In the genomic region with DNA sequence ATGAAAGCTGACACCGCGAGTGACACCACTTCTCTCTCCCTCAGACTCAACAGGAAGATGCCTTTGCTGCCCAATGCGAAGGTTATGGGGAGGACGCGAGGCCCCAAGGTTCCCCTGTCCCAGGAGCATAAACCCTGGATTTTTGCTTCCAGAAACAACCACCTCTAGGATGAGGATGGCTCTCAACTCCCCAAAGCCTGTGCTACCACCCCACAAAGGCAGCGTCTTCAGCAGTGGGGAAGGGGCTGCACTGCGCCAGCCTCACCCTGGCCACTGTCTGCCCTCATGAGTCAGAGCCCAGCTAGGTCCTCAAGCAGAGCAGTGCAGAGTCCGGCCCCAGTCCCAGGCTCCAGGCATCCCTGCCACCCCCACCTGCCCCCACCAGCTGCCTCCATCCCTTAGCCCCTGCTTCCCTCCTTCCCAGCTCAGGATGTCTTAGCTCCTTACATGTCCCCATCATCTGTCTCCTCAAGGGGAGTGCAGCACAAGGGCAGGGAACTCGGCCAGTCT, we compare ENCODE assay signal across 37 cellular contexts. TPM values are rescaled to one million over a fixed set of nuclear protein-coding genes. Genes with fewer than 3 reads are reported as not detected.
"Had no signal": no experiment of that assay in that cellular context is flagged by ENCODE, and none has a peak within 500 bp of the region (broad histone marks: within the 10 kb centered on the region; RNA-seq: fewer than 3 reads in every experiment).

No MANE protein-coding gene starts in this region.

- H3K4me1 Mint-ChIP-seq: activated CD4-positive, alpha-beta T cell treated with anti-CD3 and anti-CD28 coated beads for 36 hours; activated CD8-positive, alpha-beta memory T cell treated with anti-CD3 and anti-CD28 coated beads, Interleukin-2, amount 10 ng/mL, durations not matched to agents 7 days and 5 days; activated naive CD4-positive, alpha-beta T cell treated with anti-CD3 and anti-CD28 coated beads, Interleukin-2, amount 50 U/mL, for 24 hours; activated naive CD8-positive, alpha-beta T cell treated with anti-CD3 and anti-CD28 coated beads for 36 hours; activated naive CD8-positive, alpha-beta T cell treated with anti-CD3 and anti-CD28 coated beads, Interleukin-2, amount 50 U/mL, for 24 hours; brain; central memory CD8-positive, alpha-beta T cell; endodermal cell had no signal

- H3K4me3 Mint-ChIP-seq: activated CD4-positive, alpha-beta memory T cell treated with anti-CD3 and anti-CD28 coated beads for 36 hours; activated CD4-positive, alpha-beta T cell treated with anti-CD3 and anti-CD28 coated beads for 36 hours; activated CD4-positive, alpha-beta T cell treated with anti-CD3 and anti-CD28 coated beads, Interleukin-2, amount 10 ng/mL, durations not matched to agents 24 days and 14 days; activated CD8-positive, alpha-beta memory T cell treated with anti-CD3 and anti-CD28 coated beads, Interleukin-2, amount 10 ng/mL, durations not matched to agents 7 days and 5 days; activated CD8-positive, alpha-beta T cell treated with anti-CD3 and anti-CD28 coated beads, Interleukin-2, amount 10 ng/mL, durations not matched to agents 7 days and 5 days; activated naive CD4-positive, alpha-beta T cell treated with anti-CD3 and anti-CD28 coated beads for 36 hours; activated naive CD4-positive, alpha-beta T cell treated with anti-CD3 and anti-CD28 coated beads, Interleukin-2, amount 50 U/mL, for 24 hours; activated naive CD8-positive, alpha-beta T cell treated with anti-CD3 and anti-CD28 coated beads for 36 hours; activated naive CD8-positive, alpha-beta T cell treated with anti-CD3 and anti-CD28 coated beads, Interleukin-2, amount 50 U/mL, for 24 hours; activated T-helper 1 cell treated with anti-CD3 and anti-CD28 coated beads, Interleukin-12 subunit alpha, Interleukin-12 subunit beta, Interleukin-2, Interleukin-4 antibody, amounts not matched to agents 30 ng/mL and 10 ng/mL and 1 ng/mL, durations not matched to agents 14 hours and 24 hours and 36 hours; brain; central memory CD8-positive, alpha-beta T cell; dendritic cell treated with granulocyte-macrophage colony-stimulating factor and Interleukin-4, amounts not matched to agents 40 ng/mL and 50 ng/mL, for 4 days; endodermal cell had no signal

- H3K9me3 Mint-ChIP-seq: activated CD4-positive, alpha-beta memory T cell treated with anti-CD3 and anti-CD28 coated beads for 36 hours; activated CD4-positive, alpha-beta T cell treated with anti-CD3 and anti-CD28 coated beads, Interleukin-2, amount 10 ng/mL, durations not matched to agents 24 days and 14 days; activated naive CD4-positive, alpha-beta T cell treated with anti-CD3 and anti-CD28 coated beads for 36 hours; activated naive CD4-positive, alpha-beta T cell treated with anti-CD3 and anti-CD28 coated beads, Interleukin-2, amount 50 U/mL, for 24 hours; activated naive CD8-positive, alpha-beta T cell treated with anti-CD3 and anti-CD28 coated beads for 36 hours; activated naive CD8-positive, alpha-beta T cell treated with anti-CD3 and anti-CD28 coated beads, Interleukin-2, amount 50 U/mL, for 24 hours; activated T-helper 1 cell treated with anti-CD3 and anti-CD28 coated beads, Interleukin-12 subunit alpha, Interleukin-12 subunit beta, Interleukin-2, Interleukin-4 antibody, amounts not matched to agents 30 ng/mL and 10 ng/mL and 1 ng/mL, durations not matched to agents 14 hours and 24 hours and 36 hours; activated T-helper 2 cell treated with anti-CD3 and anti-CD28 coated beads, Interferon-gamma antibody, Interleukin-2, Interleukin-4, amounts not matched to agents 10 μg/mL and 5 μg/mL and 100 μg/mL, durations not matched to agents 14 hours and 24 hours and 36 hours; central memory CD8-positive, alpha-beta T cell; dendritic cell treated with granulocyte-macrophage colony-stimulating factor and Interleukin-4, amounts not matched to agents 40 ng/mL and 50 ng/mL, for 4 days; endodermal cell had no signal

- H3K27me3 ChIP-seq: adrenal gland, ascending aorta, dorsolateral prefrontal cortex, esophagus muscularis mucosa, foreskin keratinocyte, gastroesophageal sphincter had no signal

- H3K27ac ChIP-seq: adrenal gland, ascending aorta, coronary artery, dorsolateral prefrontal cortex, esophagus muscularis mucosa, foreskin keratinocyte, gastroesophageal sphincter had no signal

- H3K4me1 ChIP-seq: adrenal gland, ascending aorta, foreskin keratinocyte had no signal

- H3K36me3 ChIP-seq: adrenal gland, ascending aorta, esophagus muscularis mucosa, gastroesophageal sphincter had no signal

- H3K27me3 Mint-ChIP-seq: activated CD4-positive, alpha-beta memory T cell treated with anti-CD3 and anti-CD28 coated beads for 36 hours; activated CD4-positive, alpha-beta T cell treated with anti-CD3 and anti-CD28 coated beads for 36 hours; activated naive CD4-positive, alpha-beta T cell treated with anti-CD3 and anti-CD28 coated beads, Interleukin-2, amount 50 U/mL, for 24 hours; activated naive CD8-positive, alpha-beta T cell treated with anti-CD3 and anti-CD28 coated beads for 36 hours had no signal

- H3K4me3 ChIP-seq: adrenal gland, ascending aorta, coronary artery, dorsolateral prefrontal cortex, esophagus muscularis mucosa, gastroesophageal sphincter had no signal

- H3K9me3 ChIP-seq: adrenal gland, ascending aorta, esophagus muscularis mucosa, gastroesophageal sphincter had no signal

- DNase-seq: activated CD4-positive, alpha-beta memory T cell treated with anti-CD3 and anti-CD28 coated beads for 36 hours; activated CD4-positive, alpha-beta T cell treated with anti-CD3 and anti-CD28 coated beads for 36 hours; activated CD4-positive, alpha-beta T cell treated with anti-CD3 and anti-CD28 coated beads, Interleukin-2, amount 10 ng/mL, durations not matched to agents 24 days and 14 days; activated CD4-positive, CD25-positive, alpha-beta regulatory T cell; activated CD4-positive, CD25-positive, alpha-beta regulatory T cell treated with anti-CD3 and anti-CD28 coated beads, Interleukin-2, amount 50 U/mL, for 72 hours; activated CD8-positive, alpha-beta memory T cell treated with anti-CD3 and anti-CD28 coated beads, Interleukin-2, amount 10 ng/mL, durations not matched to agents 7 days and 5 days; activated CD8-positive, alpha-beta memory T cell treated with anti-CD3 and anti-CD28 coated beads, Interleukin-2, amount 50 U/mL, for 4 hours; activated CD8-positive, alpha-beta T cell treated with anti-CD3 and anti-CD28 coated beads, Interleukin-2, amount 10 ng/mL, durations not matched to agents 7 days and 5 days; activated effector memory CD4-positive, alpha-beta T cell treated with anti-CD3 and anti-CD28 coated beads, Interleukin-2, amount 50 U/mL, for 16 hours; activated naive CD4-positive, alpha-beta T cell treated with anti-CD3 and anti-CD28 coated beads for 36 hours; activated naive CD8-positive, alpha-beta T cell treated with anti-CD3 and anti-CD28 coated beads for 36 hours; activated naive CD8-positive, alpha-beta T cell treated with anti-CD3 and anti-CD28 coated beads, Interleukin-2, amount 50 U/mL, for 24 hours; activated T-cell treated with anti-CD3 and anti-CD28 coated beads, Interleukin-2, amount 50 U/mL, for 1 hour; activated T-cell treated with anti-CD3 and anti-CD28 coated beads, Interleukin-2, amount 50 U/mL, for 48 hours; effector memory CD4-positive, alpha-beta T cell; endodermal cell; foreskin keratinocyte; T-helper 1 cell; T-helper 2 cell had no signal

- H3K27ac Mint-ChIP-seq: activated CD4-positive, alpha-beta memory T cell treated with anti-CD3 and anti-CD28 coated beads for 36 hours; activated CD4-positive, alpha-beta T cell treated with anti-CD3 and anti-CD28 coated beads for 36 hours; activated CD4-positive, alpha-beta T cell treated with anti-CD3 and anti-CD28 coated beads, Interleukin-2, amount 10 ng/mL, durations not matched to agents 24 days and 14 days; activated CD8-positive, alpha-beta memory T cell treated with anti-CD3 and anti-CD28 coated beads, Interleukin-2, amount 10 ng/mL, durations not matched to agents 7 days and 5 days; activated CD8-positive, alpha-beta T cell treated with anti-CD3 and anti-CD28 coated beads, Interleukin-2, amount 10 ng/mL, durations not matched to agents 7 days and 5 days; activated naive CD4-positive, alpha-beta T cell treated with anti-CD3 and anti-CD28 coated beads for 36 hours; activated naive CD4-positive, alpha-beta T cell treated with anti-CD3 and anti-CD28 coated beads, Interleukin-2, amount 50 U/mL, for 24 hours; activated naive CD8-positive, alpha-beta T cell treated with anti-CD3 and anti-CD28 coated beads for 36 hours; activated naive CD8-positive, alpha-beta T cell treated with anti-CD3 and anti-CD28 coated beads, Interleukin-2, amount 50 U/mL, for 24 hours; activated T-helper 1 cell treated with anti-CD3 and anti-CD28 coated beads, Interleukin-12 subunit alpha, Interleukin-12 subunit beta, Interleukin-2, Interleukin-4 antibody, amounts not matched to agents 30 ng/mL and 10 ng/mL and 1 ng/mL, durations not matched to agents 14 hours and 24 hours and 36 hours; activated T-helper 2 cell treated with anti-CD3 and anti-CD28 coated beads, Interferon-gamma antibody, Interleukin-2, Interleukin-4, amounts not matched to agents 10 μg/mL and 5 μg/mL and 100 μg/mL, durations not matched to agents 14 hours and 24 hours and 36 hours; brain; dendritic cell treated with granulocyte-macrophage colony-stimulating factor and Interleukin-4, amounts not matched to agents 40 ng/mL and 50 ng/mL, for 4 days; endodermal cell had no signal

- ATAC-seq: activated CD4-positive, alpha-beta T cell treated with anti-CD3 and anti-CD28 coated beads for 36 hours; activated CD8-positive, alpha-beta memory T cell treated with anti-CD3 and anti-CD28 coated beads, Interleukin-2, amount 10 ng/mL, durations not matched to agents 7 days and 5 days; activated CD8-positive, alpha-beta T cell treated with anti-CD3 and anti-CD28 coated beads, Interleukin-2, amount 10 ng/mL, durations not matched to agents 7 days and 5 days; activated naive CD8-positive, alpha-beta T cell treated with anti-CD3 and anti-CD28 coated beads, Interleukin-2, amount 50 U/mL, for 24 hours; foreskin keratinocyte; gastroesophageal sphincter had no signal

- H3K36me3 Mint-ChIP-seq: activated CD4-positive, alpha-beta memory T cell treated with anti-CD3 and anti-CD28 coated beads for 36 hours; activated CD8-positive, alpha-beta memory T cell treated with anti-CD3 and anti-CD28 coated beads, Interleukin-2, amount 10 ng/mL, durations not matched to agents 7 days and 5 days; activated naive CD4-positive, alpha-beta T cell treated with anti-CD3 and anti-CD28 coated beads, Interleukin-2, amount 50 U/mL, for 24 hours; activated naive CD8-positive, alpha-beta T cell treated with anti-CD3 and anti-CD28 coated beads for 36 hours; brain had no signal

RNA-seq across cellular contexts. Expression of a gene that starts 6.9 kb away (rescaled TPM):
- total RNA-seq: activated CD4-positive, alpha-beta memory T cell treated with anti-CD3 and anti-CD28 coated beads for 36 hours; activated CD4-positive, alpha-beta T cell treated with anti-CD3 and anti-CD28 coated beads for 36 hours; activated CD4-positive, alpha-beta T cell treated with anti-CD3 and anti-CD28 coated beads, Interleukin-2, amount 10 ng/mL, durations not matched to agents 24 days and 14 days; activated CD8-positive, alpha-beta memory T cell treated with anti-CD3 and anti-CD28 coated beads for 36 hours; activated CD8-positive, alpha-beta memory T cell treated with anti-CD3 and anti-CD28 coated beads, Interleukin-2, amount 10 ng/mL, durations not matched to agents 7 days and 5 days; activated CD8-positive, alpha-beta T cell treated with anti-CD3 and anti-CD28 coated beads, Interleukin-2, amount 10 ng/mL, durations not matched to agents 7 days and 5 days; activated naive CD4-positive, alpha-beta T cell treated with anti-CD3 and anti-CD28 coated beads for 36 hours; activated naive CD8-positive, alpha-beta T cell treated with anti-CD3 and anti-CD28 coated beads for 36 hours; activated T-helper 1 cell treated with anti-CD3 and anti-CD28 coated beads, Interleukin-12 subunit alpha, Interleukin-12 subunit beta, Interleukin-2, Interleukin-4 antibody, amounts not matched to agents 30 ng/mL and 10 ng/mL and 1 ng/mL, durations not matched to agents 14 hours and 24 hours and 36 hours; activated T-helper 2 cell treated with anti-CD3 and anti-CD28 coated beads, Interferon-gamma antibody, Interleukin-2, Interleukin-4, amounts not matched to agents 10 μg/mL and 5 μg/mL and 100 μg/mL, durations not matched to agents 14 hours and 24 hours and 36 hours; adrenal gland; ascending aorta; bronchial epithelial cell; cardiac septum; epithelial cell of proximal tubule; esophagus muscularis mucosa; foreskin keratinocyte; gastroesophageal sphincter; glomerular endothelial cell had no signal
- polyA plus RNA-seq: adrenal gland, foreskin keratinocyte had no signal

RNA-seq across cellular contexts. Expression of a gene that starts 20.7 kb away (rescaled TPM):
- total RNA-seq: activated CD4-positive, alpha-beta memory T cell treated with anti-CD3 and anti-CD28 coated beads for 36 hours; activated CD4-positive, alpha-beta T cell treated with anti-CD3 and anti-CD28 coated beads for 36 hours; activated CD4-positive, alpha-beta T cell treated with anti-CD3 and anti-CD28 coated beads, Interleukin-2, amount 10 ng/mL, durations not matched to agents 24 days and 14 days; activated CD8-positive, alpha-beta memory T cell treated with anti-CD3 and anti-CD28 coated beads for 36 hours; activated CD8-positive, alpha-beta memory T cell treated with anti-CD3 and anti-CD28 coated beads, Interleukin-2, amount 10 ng/mL, durations not matched to agents 7 days and 5 days; activated CD8-positive, alpha-beta T cell treated with anti-CD3 and anti-CD28 coated beads, Interleukin-2, amount 10 ng/mL, durations not matched to agents 7 days and 5 days; activated naive CD4-positive, alpha-beta T cell treated with anti-CD3 and anti-CD28 coated beads for 36 hours; activated naive CD8-positive, alpha-beta T cell treated with anti-CD3 and anti-CD28 coated beads for 36 hours; activated T-helper 1 cell treated with anti-CD3 and anti-CD28 coated beads, Interleukin-12 subunit alpha, Interleukin-12 subunit beta, Interleukin-2, Interleukin-4 antibody, amounts not matched to agents 30 ng/mL and 10 ng/mL and 1 ng/mL, durations not matched to agents 14 hours and 24 hours and 36 hours; activated T-helper 2 cell treated with anti-CD3 and anti-CD28 coated beads, Interferon-gamma antibody, Interleukin-2, Interleukin-4, amounts not matched to agents 10 μg/mL and 5 μg/mL and 100 μg/mL, durations not matched to agents 14 hours and 24 hours and 36 hours; bronchial epithelial cell; epithelial cell of proximal tubule; foreskin keratinocyte; glomerular endothelial cell had no signal
- polyA plus RNA-seq: foreskin keratinocyte had no signal

RNA-seq across cellular contexts. Expression of a gene that starts 24.7 kb away (rescaled TPM):
- total RNA-seq: activated CD4-positive, alpha-beta memory T cell treated with anti-CD3 and anti-CD28 coated beads for 36 hours; activated CD4-positive, alpha-beta T cell treated with anti-CD3 and anti-CD28 coated beads for 36 hours; activated CD4-positive, alpha-beta T cell treated with anti-CD3 and anti-CD28 coated beads, Interleukin-2, amount 10 ng/mL, durations not matched to agents 24 days and 14 days; activated CD8-positive, alpha-beta memory T cell treated with anti-CD3 and anti-CD28 coated beads for 36 hours; activated CD8-positive, alpha-beta memory T cell treated with anti-CD3 and anti-CD28 coated beads, Interleukin-2, amount 10 ng/mL, durations not matched to agents 7 days and 5 days; activated CD8-positive, alpha-beta T cell treated with anti-CD3 and anti-CD28 coated beads, Interleukin-2, amount 10 ng/mL, durations not matched to agents 7 days and 5 days; activated naive CD4-positive, alpha-beta T cell treated with anti-CD3 and anti-CD28 coated beads for 36 hours; activated naive CD8-positive, alpha-beta T cell treated with anti-CD3 and anti-CD28 coated beads for 36 hours; activated T-helper 1 cell treated with anti-CD3 and anti-CD28 coated beads, Interleukin-12 subunit alpha, Interleukin-12 subunit beta, Interleukin-2, Interleukin-4 antibody, amounts not matched to agents 30 ng/mL and 10 ng/mL and 1 ng/mL, durations not matched to agents 14 hours and 24 hours and 36 hours; activated T-helper 2 cell treated with anti-CD3 and anti-CD28 coated beads, Interferon-gamma antibody, Interleukin-2, Interleukin-4, amounts not matched to agents 10 μg/mL and 5 μg/mL and 100 μg/mL, durations not matched to agents 14 hours and 24 hours and 36 hours; ascending aorta; bronchial epithelial cell; cerebellum; epithelial cell of proximal tubule; foreskin keratinocyte; glomerular endothelial cell had no signal
- polyA plus RNA-seq: foreskin keratinocyte had no signal

RNA-seq across cellular contexts. Expression of a gene that starts 46.5 kb away (rescaled TPM):
- total RNA-seq: activated CD4-positive, alpha-beta memory T cell treated with anti-CD3 and anti-CD28 coated beads for 36 hours; activated CD4-positive, alpha-beta T cell treated with anti-CD3 and anti-CD28 coated beads for 36 hours; activated CD4-positive, alpha-beta T cell treated with anti-CD3 and anti-CD28 coated beads, Interleukin-2, amount 10 ng/mL, durations not matched to agents 24 days and 14 days; activated CD8-positive, alpha-beta memory T cell treated with anti-CD3 and anti-CD28 coated beads for 36 hours; activated CD8-positive, alpha-beta memory T cell treated with anti-CD3 and anti-CD28 coated beads, Interleukin-2, amount 10 ng/mL, durations not matched to agents 7 days and 5 days; activated CD8-positive, alpha-beta T cell treated with anti-CD3 and anti-CD28 coated beads, Interleukin-2, amount 10 ng/mL, durations not matched to agents 7 days and 5 days; activated naive CD4-positive, alpha-beta T cell treated with anti-CD3 and anti-CD28 coated beads for 36 hours; activated naive CD8-positive, alpha-beta T cell treated with anti-CD3 and anti-CD28 coated beads for 36 hours; activated T-helper 1 cell treated with anti-CD3 and anti-CD28 coated beads, Interleukin-12 subunit alpha, Interleukin-12 subunit beta, Interleukin-2, Interleukin-4 antibody, amounts not matched to agents 30 ng/mL and 10 ng/mL and 1 ng/mL, durations not matched to agents 14 hours and 24 hours and 36 hours; activated T-helper 2 cell treated with anti-CD3 and anti-CD28 coated beads, Interferon-gamma antibody, Interleukin-2, Interleukin-4, amounts not matched to agents 10 μg/mL and 5 μg/mL and 100 μg/mL, durations not matched to agents 14 hours and 24 hours and 36 hours; ascending aorta; foreskin keratinocyte; glomerular endothelial cell had no signal
- polyA plus RNA-seq: foreskin keratinocyte had no signal
